ENCODE assay signal across 20 cellular contexts in the genomic region with DNA sequence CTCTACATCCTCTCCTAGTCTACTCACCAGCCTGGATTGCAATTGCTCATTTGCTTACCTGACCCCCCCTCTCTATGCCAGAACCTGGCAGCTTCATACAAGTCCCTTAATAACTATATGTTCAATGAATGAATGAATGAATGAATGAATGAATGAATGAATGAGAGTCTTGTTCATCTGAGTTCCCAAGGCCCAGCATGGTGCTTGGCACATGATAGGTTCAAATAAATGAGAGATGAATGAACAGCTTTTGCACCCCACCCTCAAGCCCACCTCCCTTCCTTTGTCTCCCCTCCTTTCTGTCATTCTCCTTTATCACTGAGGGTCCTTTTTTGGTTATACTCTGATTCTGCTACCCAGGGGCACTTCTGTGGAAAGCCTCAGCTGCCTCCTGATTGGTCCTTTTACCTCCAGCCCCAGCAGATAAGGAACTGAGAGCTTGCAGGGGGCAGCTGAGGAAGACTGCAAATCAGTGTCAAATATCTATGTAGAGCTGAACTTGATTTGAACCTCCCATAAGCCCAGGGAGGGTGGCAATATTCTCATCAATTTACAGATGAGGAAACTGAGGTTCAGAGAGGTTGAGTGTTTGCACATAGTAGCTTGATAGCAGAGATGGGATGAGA. TPM values are rescaled to one million over a fixed set of nuclear protein-coding genes. Genes with fewer than 3 reads are reported as not detected.
A peak's percentile ranks its signal among the peaks of the same experiment; 100 is the strongest.
DNase-seq lines count a peak whose midpoint lies in the region; ATAC-seq, FAIRE-seq and TF ChIP-seq lines count a peak whose summit lies in the region.
"Had no signal": no experiment of that assay in that cellular context is flagged by ENCODE, and none has a peak within 500 bp of the region (broad histone marks: within the 10 kb centered on the region; RNA-seq: fewer than 3 reads in every experiment).

No MANE protein-coding gene starts in this region.

- FAIRE-seq in bronchial epithelial cell (lab: Jason Lieb, UNC): peak; percentile 92
- FAIRE-seq: G401.6 had no signal

- no peaks in the 10 kb centered on the region for H3K9me3 ChIP-seq in Karpas-422 (ENCODE audit: low read length)

- peak; percentile 6 for DNase-seq in activated CD8-positive, alpha-beta T cell treated with anti-CD3 and anti-CD28 coated beads, Interleukin-2, amount 10 ng/mL, durations not matched to agents 7 days and 5 days
- DNase-seq in activated CD8-positive, alpha-beta T cell treated with anti-CD3 and anti-CD28 coated beads for 36 hours: no peak
- peak; percentile 58 for DNase-seq in Karpas-422
- DNase-seq in bronchial epithelial cell (ENCODE audit: low read depth): no peak
- DNase-seq in stimulated activated naive B cell treated with anti-CD40 and anti-IgM and Interleukin-4, amounts not matched to agents 10 μg/mL and 1 μg/mL and 100 μg/mL, for 72 hours: no peak
- no peak for DNase-seq in anterior cingulate cortex (lab: John Stamatoyannopoulos, UW)
- DNase-seq in SHP77 treated with DMSO at 0.1 percent for 48 hours (lab: John Stamatoyannopoulos, UW): no peak
- DNase-seq: DMS 273 treated with DMSO at 0.1 percent for 48 hours, NCI-H1436, NCI-H1930, NCI-H345, NCI-H524 treated with DMSO at 0.1 percent for 48 hours, PC-9 had no signal

- no peak overlapping the region for H3K27ac ChIP-seq in Karpas-422 (ENCODE audit: low read length)
- H3K27ac ChIP-seq: 22Rv1, KMS-11, PC-9 had no signal

- no peaks in the 10 kb centered on the region for H3K9me3 Mint-ChIP-seq in activated CD8-positive, alpha-beta T cell treated with anti-CD3 and anti-CD28 coated beads, Interleukin-2, amount 10 ng/mL, durations not matched to agents 7 days and 5 days (ENCODE audit: insufficient read depth)
- no peaks in the 10 kb centered on the region for H3K9me3 Mint-ChIP-seq in activated CD8-positive, alpha-beta T cell treated with anti-CD3 and anti-CD28 coated beads for 36 hours
- peaks cover 0 to 1% of the 10 kb centered on the region in 2 donors for H3K9me3 Mint-ChIP-seq in stimulated activated naive B cell treated with anti-CD40 and anti-IgM and Interleukin-4, amounts not matched to agents 10 μg/mL and 1 μg/mL and 100 μg/mL, for 72 hours

- POLR2A ChIA-PET in activated CD8-positive, alpha-beta T cell treated with anti-CD3 and anti-CD28 coated beads, Interleukin-2, amount 10 ng/mL, durations not matched to agents 7 days and 5 days (lab: Charles Lee): no interaction called here
- POLR2A ChIA-PET in activated CD8-positive, alpha-beta T cell treated with anti-CD3 and anti-CD28 coated beads for 36 hours (lab: Charles Lee): no interaction called here

- no peaks in the 10 kb centered on the region for H3K4me1 Mint-ChIP-seq in activated CD8-positive, alpha-beta T cell treated with anti-CD3 and anti-CD28 coated beads, Interleukin-2, amount 10 ng/mL, durations not matched to agents 7 days and 5 days (ENCODE audit: low read depth)
- no peaks in the 10 kb centered on the region for H3K4me1 Mint-ChIP-seq in activated CD8-positive, alpha-beta T cell treated with anti-CD3 and anti-CD28 coated beads for 36 hours (ENCODE audit: low read depth)
- peaks cover 18 to 22% of the 10 kb centered on the region in 2 donors for H3K4me1 Mint-ChIP-seq in stimulated activated naive B cell treated with anti-CD40 and anti-IgM and Interleukin-4, amounts not matched to agents 10 μg/mL and 1 μg/mL and 100 μg/mL, for 72 hours
- H3K4me1 Mint-ChIP-seq: CD14-positive monocyte had no signal

- ATAC-seq in activated CD8-positive, alpha-beta T cell treated with anti-CD3 and anti-CD28 coated beads, Interleukin-2, amount 10 ng/mL, durations not matched to agents 7 days and 5 days: no peak
- no peak for ATAC-seq in activated CD8-positive, alpha-beta T cell treated with anti-CD3 and anti-CD28 coated beads for 36 hours
- peak; percentile 94 for ATAC-seq in stimulated activated naive B cell treated with anti-CD40 and anti-IgM and Interleukin-4, amounts not matched to agents 10 μg/mL and 1 μg/mL and 100 μg/mL, for 72 hours (replicated peaks)
- ATAC-seq in HG02840 (IDR thresholded peaks at IDR 0.05; ENCODE audit: low FRiP score, unreplicated experiment): no peak

- H3K79me2 ChIP-seq in Karpas-422 (ENCODE audit: low read length): no peaks in the 10 kb centered on the region

- H3K9me2 ChIP-seq in Karpas-422 (replicated peaks; ENCODE audit: insufficient read depth, low read length): no peaks in the 10 kb centered on the region

- peaks cover 28% of the 10 kb centered on the region for H3K27me3 Mint-ChIP-seq in activated CD8-positive, alpha-beta T cell treated with anti-CD3 and anti-CD28 coated beads, Interleukin-2, amount 10 ng/mL, durations not matched to agents 7 days and 5 days (ENCODE audit: low read depth)
- H3K27me3 Mint-ChIP-seq in activated CD8-positive, alpha-beta T cell treated with anti-CD3 and anti-CD28 coated beads for 36 hours: peaks cover 2% of the 10 kb centered on the region
- peaks cover 0 to 7% of the 10 kb centered on the region in 2 donors for H3K27me3 Mint-ChIP-seq in stimulated activated naive B cell treated with anti-CD40 and anti-IgM and Interleukin-4, amounts not matched to agents 10 μg/mL and 1 μg/mL and 100 μg/mL, for 72 hours

- intact Hi-C loops in activated CD8-positive, alpha-beta T cell treated with anti-CD3 and anti-CD28 coated beads for 36 hours (cut with micrococcal nuclease): no loop called here

- no peaks in the 10 kb centered on the region for H4K20me1 ChIP-seq in Karpas-422 (ENCODE audit: insufficient read depth, low read depth, low read length)

- H3K27ac Mint-ChIP-seq in activated CD8-positive, alpha-beta T cell treated with anti-CD3 and anti-CD28 coated beads, Interleukin-2, amount 10 ng/mL, durations not matched to agents 7 days and 5 days: no peak overlapping the region
- H3K27ac Mint-ChIP-seq in activated CD8-positive, alpha-beta T cell treated with anti-CD3 and anti-CD28 coated beads for 36 hours: no peak overlapping the region
- H3K27ac Mint-ChIP-seq in stimulated activated naive B cell treated with anti-CD40 and anti-IgM and Interleukin-4, amounts not matched to agents 10 μg/mL and 1 μg/mL and 100 μg/mL, for 72 hours: peak overlapping the region; percentile 15
- H3K27ac Mint-ChIP-seq: CD14-positive monocyte had no signal

- H3K36me3 ChIP-seq in Karpas-422 (ENCODE audit: insufficient read depth, low read length) (no peaks in the 10 kb centered on the region), bronchial epithelial cell (ENCODE audit: control insufficient read depth, insufficient read depth, low read length) (no peaks in the 10 kb centered on the region)

- H3K4me3 ChIP-seq in Karpas-422 (ENCODE audit: low read length) (no peak overlapping the region), bronchial epithelial cell (ENCODE audit: low read depth, low read length) (no peak overlapping the region)
- H3K4me3 ChIP-seq: PC-9 had no signal

- no peak overlapping the region for H3K4me3 Mint-ChIP-seq in activated CD8-positive, alpha-beta T cell treated with anti-CD3 and anti-CD28 coated beads, Interleukin-2, amount 10 ng/mL, durations not matched to agents 7 days and 5 days
- no peak overlapping the region for H3K4me3 Mint-ChIP-seq in activated CD8-positive, alpha-beta T cell treated with anti-CD3 and anti-CD28 coated beads for 36 hours
- peak overlapping the region; percentile 50 to 61 for H3K4me3 Mint-ChIP-seq in stimulated activated naive B cell treated with anti-CD40 and anti-IgM and Interleukin-4, amounts not matched to agents 10 μg/mL and 1 μg/mL and 100 μg/mL, for 72 hours
- H3K4me3 Mint-ChIP-seq: CD14-positive monocyte had no signal

- no peak for TF ChIP-seq CTCF in activated CD8-positive, alpha-beta T cell treated with anti-CD3 and anti-CD28 coated beads for 36 hours (IDR thresholded peaks at IDR 0.05)
- no peak for TF ChIP-seq CTCF in bronchial epithelial cell (IDR thresholded peaks at IDR 0.05; ENCODE audit: insufficient read depth, low read length, severe bottlenecking)

- H3K9ac ChIP-seq in Karpas-422 (ENCODE audit: low read length): no peak overlapping the region
- H3K9ac ChIP-seq: KMS-11 had no signal

- no peak overlapping the region for H2AFZ ChIP-seq in Karpas-422 (ENCODE audit: low read length)
- H2AFZ ChIP-seq: PC-9 had no signal

- CTCF ChIA-PET in activated CD8-positive, alpha-beta T cell treated with anti-CD3 and anti-CD28 coated beads, Interleukin-2, amount 10 ng/mL, durations not matched to agents 7 days and 5 days (lab: Charles Lee): no interaction called here
- CTCF ChIA-PET in activated CD8-positive, alpha-beta T cell treated with anti-CD3 and anti-CD28 coated beads for 36 hours (lab: Charles Lee): interaction anchor here (1.9 to 3.7 kb wide), 2 partner anchors 10 to 14 kb away, joined by 5 to 23 read pairs; no protein-coding TSS in a partner anchor

- no peak overlapping the region for H3K4me2 ChIP-seq in Karpas-422 (ENCODE audit: low read depth, low read length, poor library complexity, severe bottlenecking)
- H3K4me2 ChIP-seq: KMS-11, PC-9 had no signal

- no peaks in the 10 kb centered on the region for H3K4me1 ChIP-seq in Karpas-422 (ENCODE audit: low read length)

- no peaks in the 10 kb centered on the region for H3K27me3 ChIP-seq in Karpas-422 (ENCODE audit: low read length)
- no peaks in the 10 kb centered on the region for H3K27me3 ChIP-seq in bronchial epithelial cell (ENCODE audit: control insufficient read depth, insufficient read depth, low read length)

- H3K36me3 Mint-ChIP-seq in activated CD8-positive, alpha-beta T cell treated with anti-CD3 and anti-CD28 coated beads, Interleukin-2, amount 10 ng/mL, durations not matched to agents 7 days and 5 days (ENCODE audit: low read depth): no peaks in the 10 kb centered on the region
- H3K36me3 Mint-ChIP-seq in activated CD8-positive, alpha-beta T cell treated with anti-CD3 and anti-CD28 coated beads for 36 hours (ENCODE audit: low read depth): no peaks in the 10 kb centered on the region
- peaks cover 0 to 1% of the 10 kb centered on the region in 2 donors for H3K36me3 Mint-ChIP-seq in stimulated activated naive B cell treated with anti-CD40 and anti-IgM and Interleukin-4, amounts not matched to agents 10 μg/mL and 1 μg/mL and 100 μg/mL, for 72 hours
- H3K36me3 Mint-ChIP-seq: CD14-positive monocyte had no signal

RNA-seq across cellular contexts. Expression of a gene that starts 54.1 kb away (rescaled TPM):
- not detected for total RNA-seq in activated CD8-positive, alpha-beta T cell treated with anti-CD3 and anti-CD28 coated beads, Interleukin-2, amount 10 ng/mL, durations not matched to agents 7 days and 5 days
- total RNA-seq in activated CD8-positive, alpha-beta T cell treated with anti-CD3 and anti-CD28 coated beads for 36 hours: not detected
- not detected in 2 replicates for total RNA-seq in Karpas-422 (2014; rRNA removed; shearing (Covaris generic); ENCODE audit: low replicate concordance)
- total RNA-seq in bronchial epithelial cell: under 0.01 TPM in 1 of 2 replicates, not detected in the other
- total RNA-seq: HT-29, M059J had no signal

Comparison
In these comparisons a context has a peak if more than half of its experiments do, and no peak if none do; other contexts are left out.
1. DNase-seq: peak in activated CD8-positive, alpha-beta T cell treated with anti-CD3 and anti-CD28 coated beads, Interleukin-2, amount 10 ng/mL, durations not matched to agents 7 days and 5 days (single experiment) and Karpas-422 (single experiment); none in activated CD8-positive, alpha-beta T cell treated with anti-CD3 and anti-CD28 coated beads for 36 hours (single experiment), bronchial epithelial cell (single experiment), stimulated activated naive B cell treated with anti-CD40 and anti-IgM and Interleukin-4, amounts not matched to agents 10 μg/mL and 1 μg/mL and 100 μg/mL, for 72 hours (single experiment), anterior cingulate cortex (0 of 58) and SHP77 treated with DMSO at 0.1 percent for 48 hours (single experiment).
2. ATAC-seq: peak in stimulated activated naive B cell treated with anti-CD40 and anti-IgM and Interleukin-4, amounts not matched to agents 10 μg/mL and 1 μg/mL and 100 μg/mL, for 72 hours (2 of 2); none in activated CD8-positive, alpha-beta T cell treated with anti-CD3 and anti-CD28 coated beads, Interleukin-2, amount 10 ng/mL, durations not matched to agents 7 days and 5 days (single experiment), activated CD8-positive, alpha-beta T cell treated with anti-CD3 and anti-CD28 coated beads for 36 hours (single experiment) and HG02840 (single experiment).
3. H3K4me3 Mint-ChIP-seq: peak in stimulated activated naive B cell treated with anti-CD40 and anti-IgM and Interleukin-4, amounts not matched to agents 10 μg/mL and 1 μg/mL and 100 μg/mL, for 72 hours (2 of 2); none in activated CD8-positive, alpha-beta T cell treated with anti-CD3 and anti-CD28 coated beads, Interleukin-2, amount 10 ng/mL, durations not matched to agents 7 days and 5 days (single experiment) and activated CD8-positive, alpha-beta T cell treated with anti-CD3 and anti-CD28 coated beads for 36 hours (single experiment).